24 cellular contexts compared by ENCODE assay signal in genomic region chr13:73810647-73811046, GRCh38.
"Had no signal": no experiment of that assay in that cellular context is flagged by ENCODE, and none has a peak within 500 bp of the region (broad histone marks: within the 10 kb centered on the region; RNA-seq: fewer than 3 reads in every experiment).

No MANE protein-coding gene starts in this region.

- FAIRE-seq: endothelial cell of umbilical vein had no signal

- H3K27ac Mint-ChIP-seq: activated CD8-positive, alpha-beta memory T cell treated with anti-CD3 and anti-CD28 coated beads, Interleukin-2, amount 10 ng/mL, durations not matched to agents 7 days and 5 days; activated CD8-positive, alpha-beta T cell treated with anti-CD3 and anti-CD28 coated beads, Interleukin-2, amount 10 ng/mL, durations not matched to agents 7 days and 5 days; natural killer cell; neural progenitor cell; T-helper 17 cell; WTC11 had no signal

- H3K27me3 Mint-ChIP-seq: activated CD8-positive, alpha-beta memory T cell treated with anti-CD3 and anti-CD28 coated beads, Interleukin-2, amount 10 ng/mL, durations not matched to agents 7 days and 5 days; T-helper 17 cell had no signal

- ATAC-seq: activated CD8-positive, alpha-beta memory T cell treated with anti-CD3 and anti-CD28 coated beads, Interleukin-2, amount 10 ng/mL, durations not matched to agents 7 days and 5 days; activated CD8-positive, alpha-beta T cell treated with anti-CD3 and anti-CD28 coated beads, Interleukin-2, amount 10 ng/mL, durations not matched to agents 7 days and 5 days; heart right ventricle; natural killer cell; psoas muscle; T-helper 17 cell; WTC11 had no signal

- H3K9me3 Mint-ChIP-seq: natural killer cell, neural progenitor cell, WTC11 had no signal

- H3K36me3 Mint-ChIP-seq: natural killer cell, WTC11 had no signal

- H3K4me1 Mint-ChIP-seq: activated CD8-positive, alpha-beta memory T cell treated with anti-CD3 and anti-CD28 coated beads, Interleukin-2, amount 10 ng/mL, durations not matched to agents 7 days and 5 days had no signal

- H3K4me3 Mint-ChIP-seq: activated CD8-positive, alpha-beta memory T cell treated with anti-CD3 and anti-CD28 coated beads, Interleukin-2, amount 10 ng/mL, durations not matched to agents 7 days and 5 days; activated CD8-positive, alpha-beta T cell treated with anti-CD3 and anti-CD28 coated beads, Interleukin-2, amount 10 ng/mL, durations not matched to agents 7 days and 5 days; natural killer cell; neural progenitor cell; T-helper 17 cell; WTC11 had no signal

- DNase-seq: activated CD4-positive, alpha-beta T cell treated with anti-CD3 and anti-CD28 coated beads for 1 hour; activated CD8-positive, alpha-beta memory T cell treated with anti-CD3 and anti-CD28 coated beads, Interleukin-2, amount 10 ng/mL, durations not matched to agents 7 days and 5 days; activated CD8-positive, alpha-beta T cell treated with anti-CD3 and anti-CD28 coated beads, Interleukin-2, amount 10 ng/mL, durations not matched to agents 7 days and 5 days; activated effector memory CD4-positive, alpha-beta T cell treated with anti-CD3 and anti-CD28 coated beads, Interleukin-2, amount 50 U/mL, for 16 hours; activated naive CD4-positive, alpha-beta T cell treated with anti-CD3 and anti-CD28 coated beads, Interleukin-2, amount 50 U/mL, for 16 hours; activated T-cell treated with anti-CD3 and anti-CD28 coated beads for 4 hours; amygdala; caudate nucleus; foreskin melanocyte; heart right ventricle; islet precursor cell; left ventricle myocardium inferior; mesendoderm; natural killer cell; occipital lobe; psoas muscle; sigmoid colon; stimulated activated CD4-positive, alpha-beta T cell treated with anti-CD3 and anti-CD28 coated beads, Interleukin-1b, Interleukin-23, amount 100 ng/mL, for 48 hours; stimulated activated naive CD4-positive, alpha-beta T cell treated with Interleukin-2 at 50 U/mL for 16 hours; T-helper 17 cell; T1000 had no signal
